Comparison of ENCODE assay signal across 1 cellular context in genomic region chr7:112204072-112204775, GRCh38.
TF ChIP-seq lines count a peak whose summit lies in the region.

No MANE protein-coding gene starts in this region.

TF ChIP-seq in K562, 482 proteins besides CTCF, POLR2A, EP300 and RAD21 (continued from another document):
- TF ChIP-seq CBX2 (IDR thresholded peaks at IDR 0.05; ENCODE audit: insufficient read depth, low read length, poor library complexity, severe bottlenecking) = peak; percentile 96
- no peak for TF ChIP-seq L3MBTL2 (IDR thresholded peaks at IDR 0.05)
- TF ChIP-seq ESRRB (CRISPR knock-in tag; IDR thresholded peaks at IDR 0.05; ENCODE audit: borderline replicate concordance) = no peak
- peak; percentile 15; the same call in 1 of the 2 replicates for TF ChIP-seq ZNF277 (CRISPR knock-in tag; IDR thresholded peaks at IDR 0.05; ENCODE audit: borderline replicate concordance)
- no peak for TF ChIP-seq XRCC5 (IDR thresholded peaks at IDR 0.05; ENCODE audit: low read depth, low read length)
- peak; percentile 9; the same call in 1 of the 2 replicates for TF ChIP-seq RNF2 (IDR thresholded peaks at IDR 0.05)
- TF ChIP-seq SMC3 (conservative IDR thresholded peaks at IDR 0.05; ENCODE audit: insufficient read depth, low read depth, low read length) = no peak
- no peak for TF ChIP-seq FOXO4 (CRISPR knock-in tag; IDR thresholded peaks at IDR 0.05)
- no peak for TF ChIP-seq ZNF224 (CRISPR knock-in tag; IDR thresholded peaks at IDR 0.05)
- TF ChIP-seq HMBOX1 (IDR thresholded peaks at IDR 0.05) = no peak
- no peak for TF ChIP-seq ZNF707 (CRISPR knock-in tag; conservative IDR thresholded peaks at IDR 0.05)
- TF ChIP-seq CSDE1 (IDR thresholded peaks at IDR 0.05) = no peak
- no peak for TF ChIP-seq HES1 (IDR thresholded peaks at IDR 0.05; ENCODE audit: low read depth)
- TF ChIP-seq NR3C1 (CRISPR knock-in tag; IDR thresholded peaks at IDR 0.05) = no peak
- TF ChIP-seq HDAC3 (IDR thresholded peaks at IDR 0.05; ENCODE audit: borderline replicate concordance, partially characterized antibody) = no peak
- TF ChIP-seq PHB2 (IDR thresholded peaks at IDR 0.05; ENCODE audit: low read depth) = no peak
- no peak for TF ChIP-seq ETS1 (conservative IDR thresholded peaks at IDR 0.05; ENCODE audit: control insufficient read depth, low read depth, low read length)
- no peak for TF ChIP-seq STAG1 (CRISPR knock-in tag; IDR thresholded peaks at IDR 0.05; ENCODE audit: borderline replicate concordance)
- no peak for TF ChIP-seq ZNF586 (CRISPR knock-in tag; conservative IDR thresholded peaks at IDR 0.05)
- TF ChIP-seq HNRNPLL (IDR thresholded peaks at IDR 0.05; ENCODE audit: low read depth, low read length, poor library complexity, severe bottlenecking) = no peak
- no peak for TF ChIP-seq KDM5B (IDR thresholded peaks at IDR 0.05; ENCODE audit: insufficient replicate concordance, low read depth, low read length)
